In genomic region chr2:69831354-69831905, GRCh38 we compare ENCODE assay signal across 10 cellular contexts. TPM values are rescaled to one million over a fixed set of nuclear protein-coding genes. Genes with fewer than 3 reads are reported as not detected.
A peak's percentile ranks its signal among the peaks of the same experiment; 100 is the strongest.
DNase-seq lines count a peak whose midpoint lies in the region; ATAC-seq, FAIRE-seq and TF ChIP-seq lines count a peak whose summit lies in the region.
"Had no signal": no experiment of that assay in that cellular context is flagged by ENCODE, and none has a peak within 500 bp of the region (broad histone marks: within the 10 kb centered on the region; RNA-seq: fewer than 3 reads in every experiment).

No MANE protein-coding gene starts in this region.

- in situ Hi-C loops in GM12878 (cut with MboI): no loop called here

- RAD21 ChIA-PET in GM12878 (lab: Charles Lee; ENCODE audit: unreplicated experiment): interaction anchor here (1.3 kb wide), 1 partner anchor 107 kb away, joined by 11 read pairs; no protein-coding TSS in a partner anchor

- TF ChIP-seq CTCF in Calu3 (IDR thresholded peaks at IDR 0.05; ENCODE audit: unreplicated experiment): no peak
- no peak for TF ChIP-seq CTCF in GM12878 (IDR thresholded peaks at IDR 0.05 in 2 of 3, conservative IDR thresholded peaks at IDR 0.05 in 1 of 3; ENCODE audit: control insufficient read depth in 2 of 3, extremely low read depth in 1 of 3, insufficient read depth in 1 of 3, low read depth in 3 of 3, low read length in 3 of 3)
- TF ChIP-seq CTCF in natural killer cell (IDR thresholded peaks at IDR 0.05): no peak

- H3K4me3 ChIP-seq in Karpas-422 (ENCODE audit: low read length) (peak overlapping the region; percentile 79), GM12878 (peak overlapping the region; percentile 63)

- H3K36me3 ChIP-seq in Karpas-422 (ENCODE audit: insufficient read depth, low read length) (peaks cover 10% of the 10 kb centered on the region), GM12878 (ENCODE audit: control insufficient read depth in 2 of 2, insufficient read depth in 2 of 2, low read length in 1 of 2) (no peaks in the 10 kb centered on the region)
- H3K36me3 ChIP-seq: SJCRH30 had no signal

- no peak for TF ChIP-seq EP300 in GM12878 (IDR thresholded peaks at IDR 0.05; ENCODE audit: borderline replicate concordance in 1 of 2, control insufficient read depth in 1 of 2, low read depth in 2 of 2, low read length in 2 of 2)

- H3K4me3 Mint-ChIP-seq in Calu3 (ENCODE audit: low read depth, unreplicated experiment): peak overlapping the region; percentile 98
- H3K4me3 Mint-ChIP-seq in natural killer cell: peak overlapping the region; percentile 60

- H3K79me2 ChIP-seq in Karpas-422 (ENCODE audit: low read length) (peaks cover 70% of the 10 kb centered on the region), GM12878 (ENCODE audit: control insufficient read depth, insufficient read depth, low read length) (peaks cover 63% of the 10 kb centered on the region)

- POLR2A ChIA-PET in GM12878 (lab: Charles Lee): interaction anchor here (0.7 to 1.9 kb wide), 3 partner anchors 25 to 300 kb away, joined by 3 to 4 read pairs (median 3); no protein-coding TSS in a partner anchor

- H3K36me3 Mint-ChIP-seq in Calu3 (ENCODE audit: insufficient read depth, unreplicated experiment): peaks cover 71% of the 10 kb centered on the region
- no peaks in the 10 kb centered on the region for H3K36me3 Mint-ChIP-seq in natural killer cell

- H3K4me2 ChIP-seq in Karpas-422 (ENCODE audit: low read depth, low read length, poor library complexity, severe bottlenecking) (peak overlapping the region; percentile 79), GM12878 (ENCODE audit: control insufficient read depth, insufficient read depth) (peak overlapping the region; percentile 77)

- DNase-seq in Calu3 (peak; percentile 34), Karpas-422 (no peak), GM12878 (ENCODE audit: low read depth, low spot score) (no peak), natural killer cell (no peak), NK-92 (lab: John Stamatoyannopoulos, UW; ENCODE audit: unreplicated experiment) (no peak), erythroblast (lab: John Stamatoyannopoulos, UW) (no peak), DMS153 (lab: John Stamatoyannopoulos, UW) (no peak)
- DNase-seq: effector memory CD4-positive, alpha-beta T cell; SJCRH30 had no signal

- no peaks in the 10 kb centered on the region for H3K27me3 Mint-ChIP-seq in Calu3 (ENCODE audit: unreplicated experiment)
- H3K27me3 Mint-ChIP-seq in natural killer cell (ENCODE audit: low read depth in 2 of 2): no peaks in the 10 kb centered on the region

- intact Hi-C loops in Calu3 (cut with micrococcal nuclease; ENCODE audit: unreplicated experiment): loop anchor here (5.0 kb wide), 2 partner anchors 49 to 89 kb away; partner anchors contain the start of gene ANXA4
- intact Hi-C loops in GM12878 (cut with micrococcal nuclease; ENCODE audit: unreplicated experiment): loop anchor here (5.0 kb wide), 1 partner anchor 109 kb away; no protein-coding TSS in a partner anchor
- intact Hi-C loops in natural killer cell (cut with micrococcal nuclease): loop anchor here (5.0 kb wide), 1 partner anchor 311 kb away; no protein-coding TSS in a partner anchor

- H3K4me1 ChIP-seq in Karpas-422 (ENCODE audit: low read length) (peaks cover 60% of the 10 kb centered on the region), GM12878 (ENCODE audit: control insufficient read depth, insufficient read depth, low read length) (peaks cover 3% of the 10 kb centered on the region)

- TF ChIP-seq RAD21 in GM12878 (IDR thresholded peaks at IDR 0.05; ENCODE audit: insufficient read depth, low read depth, low read length): no peak

- ATAC-seq in GM12878 (no peak), natural killer cell (no peak), GM21381 (IDR thresholded peaks at IDR 0.05; ENCODE audit: unreplicated experiment) (no peak)

- H3K9me3 ChIP-seq in Karpas-422 (ENCODE audit: low read length): no peaks in the 10 kb centered on the region
- H3K9me3 ChIP-seq in GM12878 (replicated peaks; ENCODE audit: control insufficient read depth, insufficient read depth, low read length): no peaks in the 10 kb centered on the region
- H3K9me3 ChIP-seq: SJCRH30 had no signal

- WGBS in GM12878 (ENCODE audit: insufficient coverage, insufficient replicate concordance, low lambda C conversion rate, missing lambda C conversion rate): 92% methylated on average over 6 of the region's 6 CpGs

- TF ChIP-seq POLR2A in GM12878 (IDR thresholded peaks at IDR 0.05; ENCODE audit: low read depth, low read length): no peak
- TF ChIP-seq POLR2A in erythroblast (IDR thresholded peaks at IDR 0.05; ENCODE audit: low read length): no peak

- H3K9me3 Mint-ChIP-seq in Calu3 (ENCODE audit: low read depth, unreplicated experiment) (no peaks in the 10 kb centered on the region), natural killer cell (no peaks in the 10 kb centered on the region)

- H4K20me1 ChIP-seq in Karpas-422 (ENCODE audit: insufficient read depth, low read depth, low read length): peaks cover 12% of the 10 kb centered on the region; the same call in 1 of the 2 replicates
- no peaks in the 10 kb centered on the region for H4K20me1 ChIP-seq in GM12878 (ENCODE audit: control insufficient read depth, insufficient read depth)

- H3K9ac ChIP-seq in Karpas-422 (ENCODE audit: low read length): no peak overlapping the region
- H3K9ac ChIP-seq in GM12878 (ENCODE audit: control insufficient read depth, insufficient read depth, low read length): no peak overlapping the region

- SMC1A ChIA-PET in GM12878 (lab: Charles Lee; ENCODE audit: uncharacterized antibody, unreplicated experiment): interaction anchor here (1.0 to 1.6 kb wide), 2 partner anchors 41 to 360 kb away, joined by 3 to 5 read pairs; partner anchors contain the start of gene C2orf42

- no peaks in the 10 kb centered on the region for H3K27me3 ChIP-seq in Karpas-422 (ENCODE audit: low read length)
- H3K27me3 ChIP-seq in GM12878 (replicated peaks in 1 of 2; ENCODE audit: control insufficient read depth in 2 of 2, insufficient read depth in 2 of 2, low read length in 1 of 2): no peaks in the 10 kb centered on the region
- H3K27me3 ChIP-seq: SJCRH30 had no signal

- H3K4me1 Mint-ChIP-seq in Calu3 (ENCODE audit: low read depth, unreplicated experiment) (peaks cover 54% of the 10 kb centered on the region), natural killer cell (peaks cover 57 to 67% of the 10 kb centered on the region in 2 donors)

- no peaks in the 10 kb centered on the region for H3K9me2 ChIP-seq in Karpas-422 (replicated peaks; ENCODE audit: insufficient read depth, low read length)

- H2AFZ ChIP-seq in Karpas-422 (ENCODE audit: low read length) (no peak overlapping the region), GM12878 (ENCODE audit: control insufficient read depth, low read depth, low read length) (no peak overlapping the region)

- no peak for FAIRE-seq in GM12878 (lab: Jason Lieb, UNC)

- H3K27ac Mint-ChIP-seq in Calu3 (ENCODE audit: unreplicated experiment): peak overlapping the region; percentile 60
- peak overlapping the region; percentile 81 to 99 for H3K27ac Mint-ChIP-seq in natural killer cell

- BruUV-seq in Calu3 (replicated peaks; lab: Mats Ljungman, UMichigan): no TSS peak
- no TSS peak for BruUV-seq in GM12878 (replicated peaks; lab: Mats Ljungman, UMichigan)

- CTCF ChIA-PET in Calu3 (lab: Charles Lee) (interaction anchor here (1.2 kb wide), 1 partner anchor 108 kb away, joined by 3 read pairs; no protein-coding TSS in a partner anchor), GM12878 (lab: Yijun Ruan, JAX) (interaction anchor here (1.2 to 1.6 kb wide), 2 partner anchors 80 to 107 kb away, joined by 4 to 8 read pairs; no protein-coding TSS in a partner anchor)

- H3K27ac ChIP-seq in Karpas-422 (ENCODE audit: low read length) (no peak overlapping the region), GM12878 (ENCODE audit: control insufficient read depth, insufficient read depth) (no peak overlapping the region)
- H3K27ac ChIP-seq: SJCRH30 had no signal

RNA-seq across cellular contexts. Expression of gene GMCL1, which starts 2.0 kb away (rescaled TPM):
- total RNA-seq in Calu3 (2022) (63.8 and 76.4 TPM in 2 replicates), GM12878 (2014; rRNA removed) (9.9 and 12.6 TPM in 2 replicates), GM12878 (2014; rRNA removed; fragmentation: Illumina TruSeq; extraction: Trizol) (11.2 TPM in 2 replicates), GM12878 (2021) (10.3 and 13.4 TPM in 2 replicates), natural killer cell (10 to 100 TPM; 34.6 to 49.4 (median 35.9) TPM)
- total RNA-seq in Karpas-422 (2014; rRNA removed; shearing (Covaris generic); ENCODE audit: low replicate concordance): 34.4 and 75.3 TPM in 2 replicates
- 31.6 and 32.3 TPM in 2 replicates for total RNA-seq in GM12878 (2013; cell fraction: nucleolus; rRNA removed)
- 4.9 TPM for polyA plus RNA-seq in GM12878 (2011; ENCODE audit: low read depth)
- polyA plus RNA-seq in GM12878 (2011; rRNA removed) (15.9 and 23.8 TPM in 2 replicates), GM12878 (2014; fragmentation: Illumina TruSeq; extraction: Trizol) (13.6 and 16.3 TPM in 2 replicates), GM12878 (2014; fragmentation: Nextera tagmentation; extraction: Ambion mirVana) (1 to 10 TPM; 3.7 to 4.8 TPM), GM12878 (2014; rRNA removed) (8.9 and 9.6 TPM in 2 replicates), GM12878 (2016; fragmentation: Nextera tagmentation; extraction: Ambion mirVana) (10 to 100 TPM; 18.8 to 21.4 TPM)
- 4.9 and 6.4 TPM in 2 replicates for polyA plus RNA-seq in GM12878 (2011; cell fraction: cytosol; rRNA removed)
- polyA plus RNA-seq in GM12878 (2011; cell fraction: nucleus; rRNA removed): 8.2 and 8.6 TPM in 2 replicates
- polyA plus RNA-seq in GM12878 (2012): 7.9 and 11.3 TPM in 2 replicates
- 8.0 and 9.6 TPM in 2 replicates for polyA minus RNA-seq in GM12878 (2011; rRNA and poly(A)+ RNA removed)
- 3.7 and 3.8 TPM in 2 replicates for polyA minus RNA-seq in GM12878 (2011; cell fraction: cytosol; rRNA and poly(A)+ RNA removed)
- 3.1 and 9.6 TPM in 2 replicates for polyA minus RNA-seq in GM12878 (2011; cell fraction: nucleus; rRNA and poly(A)+ RNA removed)
